Comparison of ENCODE assay signal across 22 cellular contexts in the genomic region with DNA sequence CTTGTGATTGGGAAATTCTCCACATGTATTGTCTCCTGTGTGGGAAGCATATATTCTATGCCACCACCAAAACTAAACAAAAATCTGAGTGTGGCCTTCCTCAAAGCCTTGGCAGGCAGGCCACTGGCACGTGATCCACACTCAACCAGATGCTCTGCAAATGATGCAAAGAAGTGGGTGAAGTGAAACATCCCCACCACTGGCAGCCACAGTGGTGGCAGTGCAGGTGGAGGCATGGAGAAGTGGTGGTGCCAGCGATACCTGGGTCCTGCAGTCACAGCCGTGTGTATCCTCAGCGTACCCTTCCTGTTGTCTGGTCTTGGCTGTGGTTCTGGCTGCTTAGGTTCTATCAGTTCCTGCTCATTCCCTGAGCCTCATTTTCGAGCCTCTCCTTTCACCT.
"Had no signal": no experiment of that assay in that cellular context is flagged by ENCODE, and none has a peak within 500 bp of the region (broad histone marks: within the 10 kb centered on the region; RNA-seq: fewer than 3 reads in every experiment).

No MANE protein-coding gene starts in this region.

- H3K4me2 ChIP-seq: SK-N-SH had no signal

- ATAC-seq: Panc1, PC-3 had no signal

- H3K27ac ChIP-seq: RWPE1 had no signal

- H3K9me3 ChIP-seq: SK-N-SH had no signal

- H3K9ac ChIP-seq: SK-N-SH had no signal

- DNase-seq: KBM-7, MV-4-11, NCI-H1048, NCI-H1105, NCI-H1417, NCI-H1436 treated with DMSO at 0.1 percent for 48 hours, NCI-H187, NCI-H2029, NCI-H2081 treated with DMSO at 0.1 percent for 48 hours, NCI-H2171, NCI-H226, NCI-H510A, NCI-H524 treated with DMSO at 0.1 percent for 48 hours, NCI-H69, NCI-H774, PC-3, SHP77, SK-N-SH, SW 1271, T-cell had no signal
